In the genomic region with DNA sequence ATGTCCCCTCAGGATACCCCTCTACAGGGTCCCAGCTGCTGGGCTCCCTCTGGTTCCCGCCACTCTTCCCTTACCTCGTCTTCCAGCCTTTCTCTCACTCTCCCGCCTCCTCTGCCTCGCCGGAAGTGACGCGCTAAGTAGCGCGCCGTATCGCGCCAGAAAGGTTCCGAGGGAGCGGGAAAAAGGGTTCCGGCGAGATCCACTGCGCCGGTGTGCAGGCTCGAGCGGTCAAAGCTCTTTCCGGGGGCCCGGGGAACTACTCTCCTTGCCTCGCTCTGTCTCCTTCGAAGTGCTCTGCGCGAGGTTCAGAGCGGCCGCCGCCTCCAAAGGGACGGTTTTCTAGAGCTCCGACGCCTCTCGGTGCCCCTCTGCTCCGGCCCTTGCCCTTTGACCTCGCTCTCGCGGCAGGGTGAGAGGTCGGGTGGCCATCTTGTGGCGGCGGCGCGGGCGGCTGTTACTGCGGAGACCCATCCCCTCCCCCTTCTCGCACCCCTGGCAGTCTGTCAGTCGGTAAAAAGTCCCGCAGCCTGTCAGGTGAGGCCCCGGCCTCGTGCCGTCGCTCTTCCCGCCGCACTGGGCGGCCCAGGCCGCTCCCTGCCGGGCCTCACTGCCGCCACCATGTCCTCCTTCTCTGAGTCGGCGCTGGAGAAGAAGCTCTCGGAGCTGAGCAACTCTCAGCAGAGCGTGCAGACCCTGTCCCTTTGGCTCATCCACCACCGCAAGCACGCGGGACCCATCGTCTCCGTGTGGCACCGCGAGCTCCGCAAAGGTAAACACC, we compare ENCODE assay signal across 8 cellular contexts. TPM values are rescaled to one million over a fixed set of nuclear protein-coding genes. Genes with fewer than 3 reads are reported as not detected.
DNase-seq lines count a peak whose midpoint lies in the region; ATAC-seq lines count a peak whose summit lies in the region.

A gene with protein sequence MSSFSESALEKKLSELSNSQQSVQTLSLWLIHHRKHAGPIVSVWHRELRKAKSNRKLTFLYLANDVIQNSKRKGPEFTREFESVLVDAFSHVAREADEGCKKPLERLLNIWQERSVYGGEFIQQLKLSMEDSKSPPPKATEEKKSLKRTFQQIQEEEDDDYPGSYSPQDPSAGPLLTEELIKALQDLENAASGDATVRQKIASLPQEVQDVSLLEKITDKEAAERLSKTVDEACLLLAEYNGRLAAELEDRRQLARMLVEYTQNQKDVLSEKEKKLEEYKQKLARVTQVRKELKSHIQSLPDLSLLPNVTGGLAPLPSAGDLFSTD (plus strand): TSS at position 417 of the 778 bp plus-strand sequence. CDS start 202 bp downstream, at position 619.
A gene (minus strand): TSS at position 127 of the 778 bp plus-strand sequence. CDS start 19,640 bp downstream, outside the sequence.

- peaks cover 0 to 10% (median 7%) of the 10 kb centered on the region in 3 donors for H3K27me3 Mint-ChIP-seq in immature natural killer cell (ENCODE audit: low read depth in 3 of 3)

- peak; percentile 79 for ATAC-seq in GM18907 (IDR thresholded peaks at IDR 0.05; ENCODE audit: unreplicated experiment)
- ATAC-seq in HG03175 (IDR thresholded peaks at IDR 0.05; ENCODE audit: unreplicated experiment), result peak; percentile 85

- H3K27ac Mint-ChIP-seq in immature natural killer cell, result peak within 1 kb of the TSS; percentile 98 to 100 (median 98)

- peak within 1 kb of the TSS; percentile 89 to 98 (median 97) for H3K4me3 Mint-ChIP-seq in immature natural killer cell

- no peaks in the 10 kb centered on the region for H3K9me3 Mint-ChIP-seq in immature natural killer cell

- peaks cover 66 to 79% of the 10 kb centered on the region in 2 donors for H3K4me1 Mint-ChIP-seq in immature natural killer cell

- H3K36me3 Mint-ChIP-seq in immature natural killer cell, result peaks cover 0 to 5% (median 0%) of the 10 kb centered on the region in 3 donors

- peak; percentile 91 for DNase-seq in AG08395 (ENCODE audit: low spot score)
- peak; percentile 95 for DNase-seq in NCI-H345 (lab: John Stamatoyannopoulos, UW)
- DNase-seq in activated CD4-positive, CD25-positive, alpha-beta regulatory T cell treated with anti-CD3 and anti-CD28 coated beads, Interleukin-2, amount 50 U/mL, for 16 hours (ENCODE audit: low read depth, low spot score), result peak; percentile 85
- DNase-seq in central memory CD4-positive, alpha-beta T cell, result peak; percentile 90
- peak; percentile 91 to 92 (median 91) for DNase-seq in immature natural killer cell
- DNase-seq in smooth muscle cell of the brain vasculature (ENCODE audit: low read depth, low spot score), result peak; percentile 65

RNA-seq across cellular contexts. Expression of the first gene that starts in this region (rescaled TPM):
- 1 to 10 TPM; 2.0 to 4.3 (median 2.1) TPM for polyA plus RNA-seq in immature natural killer cell

RNA-seq across cellular contexts. Expression of the second gene that starts in this region (rescaled TPM):
- polyA plus RNA-seq in immature natural killer cell, result 10 to 100 TPM in 2 of 3 donors, 1 to 10 TPM in 1; 8.8 to 17.7 (median 15.4) TPM

Comparison
In these comparisons a context has a peak if more than half of its experiments do, and no peak if none do; other contexts are left out.
1. Peak in every context shown above with its lines: DNase-seq and ATAC-seq.